In genomic region chr20:36644032-36644712, GRCh38 we compare ENCODE assay signal across 11 cellular contexts. TPM values are rescaled to one million over a fixed set of nuclear protein-coding genes. Genes with fewer than 3 reads are reported as not detected.
DNase-seq lines count a peak whose midpoint lies in the region; ATAC-seq, FAIRE-seq and TF ChIP-seq lines count a peak whose summit lies in the region.
"Had no signal": no experiment of that assay in that cellular context is flagged by ENCODE, and none has a peak within 500 bp of the region (broad histone marks: within the 10 kb centered on the region; RNA-seq: fewer than 3 reads in every experiment).

No MANE protein-coding gene starts in this region.

- H3K36me3 Mint-ChIP-seq in activated CD4-positive, alpha-beta memory T cell treated with anti-CD3 and anti-CD28 coated beads, Interleukin-2, amount 10 ng/mL, durations not matched to agents 7 days and 5 days (ENCODE audit: low read depth), result peaks cover 57% of the 10 kb centered on the region

- CTCF ChIA-PET in activated CD4-positive, alpha-beta memory T cell treated with anti-CD3 and anti-CD28 coated beads, Interleukin-2, amount 10 ng/mL, durations not matched to agents 7 days and 5 days (lab: Charles Lee), result interaction anchor here (0.5 to 1.5 kb wide), 6 partner anchors 11 to 506 kb away, joined by 3 to 7 read pairs (median 4); partner anchors contain the start of gene DSN1
- CTCF ChIA-PET in K562 (lab: Yijun Ruan, JAX; ENCODE audit: low intra/inter-chr PET ratio), result no interaction called here

- no peak overlapping the region for H3K4me3 ChIP-seq in GM06990 (replicated peaks; ENCODE audit: low read depth, low read length)
- H3K4me3 ChIP-seq in K562, result no peak overlapping the region
- no peak overlapping the region for H3K4me3 ChIP-seq in psoas muscle

- no peak for TF ChIP-seq POLR2A in K562 (conservative IDR thresholded peaks at IDR 0.05)

- H3K4me2 ChIP-seq in K562 (ENCODE audit: insufficient read depth, low read length), result no peak overlapping the region

- BruUV-seq in K562 (replicated peaks; lab: Mats Ljungman, UMichigan), result no TSS peak

- H3K79me2 ChIP-seq in K562 (ENCODE audit: control insufficient read depth, insufficient read depth, low read length), result no peaks in the 10 kb centered on the region

- no peaks in the 10 kb centered on the region; a peak in 3 of 5 replicates for H3K4me1 ChIP-seq in K562 (replicated peaks in 1 of 2; ENCODE audit: control insufficient read depth in 2 of 2, insufficient read depth in 2 of 2, low read length in 2 of 2)
- no peaks in the 10 kb centered on the region for H3K4me1 ChIP-seq in psoas muscle

- no peak for FAIRE-seq in K562 (lab: Jason Lieb, UNC)
- FAIRE-seq: frontal cortex had no signal

- TF ChIP-seq CTCF in GM06990 (IDR thresholded peaks at IDR 0.05; ENCODE audit: insufficient read depth, low read length, poor library complexity, severe bottlenecking) (no peak), K562 (IDR thresholded peaks at IDR 0.05 in 2 of 3, conservative IDR thresholded peaks at IDR 0.05 in 1 of 3; ENCODE audit: insufficient read depth in 2 of 3, low read depth in 1 of 3, low read length in 3 of 3) (no peak), psoas muscle (IDR thresholded peaks at IDR 0.05) (no peak)

- H3K36me3 ChIP-seq in GM06990 (ENCODE audit: control insufficient read depth, insufficient read depth, low read length) (no peaks in the 10 kb centered on the region), K562 (ENCODE audit: control insufficient read depth, insufficient read depth, low read length) (no peaks in the 10 kb centered on the region), psoas muscle (ENCODE audit: insufficient read depth in 1 of 2, low read depth in 1 of 2) (no peaks in the 10 kb centered on the region)

- 11% methylated on average over 5 of the region's 5 CpGs for WGBS in K562 (ENCODE audit: insufficient coverage, low coverage, missing lambda C conversion rate)
- WGBS in psoas muscle, 3 donors, result 59 to 78% (median 63%) methylated on average over 5 of the region's 5 CpGs

- H3K9me3 Mint-ChIP-seq in activated CD4-positive, alpha-beta memory T cell treated with anti-CD3 and anti-CD28 coated beads, Interleukin-2, amount 10 ng/mL, durations not matched to agents 7 days and 5 days, result no peaks in the 10 kb centered on the region

- H3K27ac Mint-ChIP-seq in activated CD4-positive, alpha-beta memory T cell treated with anti-CD3 and anti-CD28 coated beads, Interleukin-2, amount 10 ng/mL, durations not matched to agents 7 days and 5 days, result peak overlapping the region; percentile 97

- POLR2A ChIA-PET in activated CD4-positive, alpha-beta memory T cell treated with anti-CD3 and anti-CD28 coated beads, Interleukin-2, amount 10 ng/mL, durations not matched to agents 7 days and 5 days (lab: Charles Lee), result interaction anchor here (0.6 to 5.8 kb wide), 18 partner anchors 12 to 213 kb away, joined by 3 to 75 read pairs (median 6); partner anchors contain the start of genes DSN1, RAB5IF and TGIF2
- POLR2A ChIA-PET in K562 (lab: Yijun Ruan, JAX), result interaction anchor here (1.0 kb wide), 1 partner anchor 10 kb away, joined by 3 read pairs; no protein-coding TSS in a partner anchor

- no peak overlapping the region for H2AFZ ChIP-seq in K562 (ENCODE audit: low read depth, low read length)

- TF ChIP-seq RAD21 in K562 (CRISPR knock-in tag; conservative IDR thresholded peaks at IDR 0.05 in 1 of 2, IDR thresholded peaks at IDR 0.05 in 1 of 2), result no peak

- H3K4me3 Mint-ChIP-seq in activated CD4-positive, alpha-beta memory T cell treated with anti-CD3 and anti-CD28 coated beads, Interleukin-2, amount 10 ng/mL, durations not matched to agents 7 days and 5 days, result peak overlapping the region; percentile 96

- H3K27ac ChIP-seq in K562 (ENCODE audit: extremely low read depth, low read depth, low read length), result no peak overlapping the region
- H3K27ac ChIP-seq in psoas muscle, result no peak overlapping the region

- ATAC-seq in K562, result no peak
- ATAC-seq in psoas muscle, result no peak

- H3K9me3 ChIP-seq in K562 (replicated peaks; ENCODE audit: control insufficient read depth, insufficient read depth, low read depth, low read length), result no peaks in the 10 kb centered on the region
- no peaks in the 10 kb centered on the region for H3K9me3 ChIP-seq in psoas muscle

- no peak for TF ChIP-seq EP300 in K562 (IDR thresholded peaks at IDR 0.05; ENCODE audit: low read length)

- peaks cover 49% of the 10 kb centered on the region for H3K4me1 Mint-ChIP-seq in activated CD4-positive, alpha-beta memory T cell treated with anti-CD3 and anti-CD28 coated beads, Interleukin-2, amount 10 ng/mL, durations not matched to agents 7 days and 5 days

- in situ Hi-C loops in K562 (cut with MboI), result no loop called here

- DNase-seq in GM06990 (ENCODE audit: extremely low read depth, insufficient read length) (peak; percentile 21), K562 (ENCODE audit: extremely low read depth in 1 of 4, low spot score in 3 of 4) (no peak), mesenteric fat pad (ENCODE audit: low spot score) (no peak), DMS 273 (lab: John Stamatoyannopoulos, UW; ENCODE audit: unreplicated experiment) (no peak), psoas muscle (no peak), NCI-H2227 treated with DMSO at 0.1 percent for 48 hours (lab: John Stamatoyannopoulos, UW) (no peak)
- peak; percentile 69 for DNase-seq in activated CD4-positive, alpha-beta memory T cell treated with anti-CD3 and anti-CD28 coated beads, Interleukin-2, amount 10 ng/mL, durations not matched to agents 7 days and 5 days
- peak; percentile 43 to 69 for DNase-seq in stimulated activated CD4-positive, alpha-beta T cell treated with anti-CD3 and anti-CD28 coated beads, Interleukin-4, amount 100 ng/mL, for 4 hours
- DNase-seq: C1 segment of cervical spinal cord, Karpas-422 had no signal

- H3K9me1 ChIP-seq in K562 (ENCODE audit: control insufficient read depth, insufficient read depth, low read length), result no peaks in the 10 kb centered on the region

- no peak overlapping the region for H3K9ac ChIP-seq in K562 (ENCODE audit: insufficient read depth in 1 of 2, low read depth in 2 of 2, low read length in 2 of 2)

- H3K27me3 Mint-ChIP-seq in activated CD4-positive, alpha-beta memory T cell treated with anti-CD3 and anti-CD28 coated beads, Interleukin-2, amount 10 ng/mL, durations not matched to agents 7 days and 5 days, result no peaks in the 10 kb centered on the region

- intact Hi-C loops in K562 (cut with micrococcal nuclease), result no loop called here
- intact Hi-C loops in psoas muscle (cut with DNase I), result no loop called here

- H3K27me3 ChIP-seq in GM06990 (replicated peaks; ENCODE audit: control insufficient read depth, insufficient read depth, low read length), result no peaks in the 10 kb centered on the region
- no peaks in the 10 kb centered on the region for H3K27me3 ChIP-seq in K562 (ENCODE audit: control insufficient read depth in 2 of 2, insufficient read depth in 2 of 2, low read length in 2 of 2)
- H3K27me3 ChIP-seq in psoas muscle (ENCODE audit: insufficient read depth in 3 of 3, low read length in 2 of 3), result no peaks in the 10 kb centered on the region

- H4K20me1 ChIP-seq in K562 (replicated peaks; ENCODE audit: control insufficient read depth, insufficient read depth, low read length), result no peaks in the 10 kb centered on the region

RNA-seq across cellular contexts. Expression of gene SLA2, which starts 1.8 kb away (rescaled TPM):
- total RNA-seq in activated CD4-positive, alpha-beta memory T cell treated with anti-CD3 and anti-CD28 coated beads, Interleukin-2, amount 10 ng/mL, durations not matched to agents 7 days and 5 days, result 10 to 100 TPM; 78.6 to 79.9 TPM
- 0.21 TPM in 1 of 2 replicates, not detected in the other for total RNA-seq in K562 (2011; cell fraction: chromatin; rRNA removed; ENCODE audit: low replicate concordance)
- total RNA-seq in K562 (2011; cell fraction: nucleolus; rRNA removed), result not detected in 2 replicates
- total RNA-seq in K562 (2011; cell fraction: nucleoplasm; rRNA removed), result not detected in 2 replicates
- total RNA-seq in K562 (2014; rRNA removed) (not detected in 2 replicates), K562 (2014; rRNA removed; fragmentation: Illumina TruSeq; extraction: Trizol) (not detected in 2 replicates), K562 (2015; rRNA removed; fragmentation: Illumina TruSeq; extraction: Trizol) (0.07 and 0.08 TPM in 2 replicates), K562 (2021) (0.07 and 0.13 TPM in 2 replicates), mesenteric fat pad (0.64 TPM), psoas muscle (under 1 TPM; 0.12 to 0.34 (median 0.16) TPM)
- polyA plus RNA-seq in K562 (2011; rRNA removed) (not detected in 2 replicates), K562 (2014; fragmentation: Illumina TruSeq; extraction: Trizol) (0.07 TPM in 1 of 2 replicates, not detected in the other), K562 (2014; fragmentation: Nextera tagmentation; extraction: Ambion mirVana) (not detected), K562 (2014; rRNA removed) (not detected in 2 replicates), psoas muscle (under 1 TPM; 0.03 to 0.07 (median 0.06) TPM)
- polyA plus RNA-seq in K562 (2011; cell fraction: cytosol; rRNA removed), result 0.03 and 0.06 TPM in 2 replicates
- polyA plus RNA-seq in K562 (2011; cell fraction: nucleus; rRNA removed), result 0.04 TPM in 1 of 2 replicates, not detected in the other
- 0.08 and 0.09 TPM in 2 replicates for polyA plus RNA-seq in K562 (2012)
- polyA minus RNA-seq in K562 (2011; rRNA and poly(A)+ RNA removed), result 0.06 TPM in 1 of 2 replicates, not detected in the other
- not detected in 2 replicates for polyA minus RNA-seq in K562 (2011; cell fraction: cytosol; rRNA and poly(A)+ RNA removed)
- polyA minus RNA-seq in K562 (2011; cell fraction: nucleus; rRNA and poly(A)+ RNA removed), result not detected in 2 replicates

RNA-seq across cellular contexts. Expression of gene RAB5IF, which starts 38.6 kb away (rescaled TPM):
- 10 to 100 TPM; 92.8 to 94.1 TPM for total RNA-seq in activated CD4-positive, alpha-beta memory T cell treated with anti-CD3 and anti-CD28 coated beads, Interleukin-2, amount 10 ng/mL, durations not matched to agents 7 days and 5 days
- 57.8 and 77.5 TPM in 2 replicates for total RNA-seq in K562 (2011; cell fraction: chromatin; rRNA removed; ENCODE audit: low replicate concordance)
- 69.7 and 82.4 TPM in 2 replicates for total RNA-seq in K562 (2011; cell fraction: nucleolus; rRNA removed)
- 92.3 and 125 TPM in 2 replicates for total RNA-seq in K562 (2011; cell fraction: nucleoplasm; rRNA removed)
- total RNA-seq in K562 (2014; rRNA removed), result 135 and 141 TPM in 2 replicates
- 151 and 169 TPM in 2 replicates for total RNA-seq in K562 (2014; rRNA removed; fragmentation: Illumina TruSeq; extraction: Trizol)
- 112 and 119 TPM in 2 replicates for total RNA-seq in K562 (2015; rRNA removed; fragmentation: Illumina TruSeq; extraction: Trizol)
- total RNA-seq in K562 (2021), result 134 and 144 TPM in 2 replicates
- polyA plus RNA-seq in K562 (2011; rRNA removed), result 155 and 198 TPM in 2 replicates
- 141 and 162 TPM in 2 replicates for polyA plus RNA-seq in K562 (2011; cell fraction: cytosol; rRNA removed)
- polyA plus RNA-seq in K562 (2011; cell fraction: nucleus; rRNA removed), result 76.1 and 88.4 TPM in 2 replicates
- polyA plus RNA-seq in K562 (2012), result 131 and 132 TPM in 2 replicates
- polyA plus RNA-seq in K562 (2014; fragmentation: Illumina TruSeq; extraction: Trizol), result 103 and 118 TPM in 2 replicates
- 10 to 100 TPM; 26.5 to 41.9 TPM for polyA plus RNA-seq in K562 (2014; fragmentation: Nextera tagmentation; extraction: Ambion mirVana)
- 160 and 170 TPM in 2 replicates for polyA plus RNA-seq in K562 (2014; rRNA removed)
- 74.3 and 86.9 TPM in 2 replicates for polyA minus RNA-seq in K562 (2011; rRNA and poly(A)+ RNA removed)
- 42.4 and 44.9 TPM in 2 replicates for polyA minus RNA-seq in K562 (2011; cell fraction: cytosol; rRNA and poly(A)+ RNA removed)
- polyA minus RNA-seq in K562 (2011; cell fraction: nucleus; rRNA and poly(A)+ RNA removed), result 10.0 and 15.3 TPM in 2 replicates
- 109 TPM for total RNA-seq in mesenteric fat pad
- total RNA-seq in psoas muscle, result 100 to 1,000 TPM in 3 of 4 donors, 10 to 100 TPM in 1; 77.3 to 368 (median 215) TPM
- polyA plus RNA-seq in psoas muscle, result 100 to 1,000 TPM; 144 to 585 (median 337) TPM

Comparison
In these comparisons a context has a peak if more than half of its experiments do, and no peak if none do; other contexts are left out.
1. DNase-seq: peak in GM06990 (single experiment), activated CD4-positive, alpha-beta memory T cell treated with anti-CD3 and anti-CD28 coated beads, Interleukin-2, amount 10 ng/mL, durations not matched to agents 7 days and 5 days (single experiment) and stimulated activated CD4-positive, alpha-beta T cell treated with anti-CD3 and anti-CD28 coated beads, Interleukin-4, amount 100 ng/mL, for 4 hours (2 of 2); none in K562 (0 of 4), mesenteric fat pad (single experiment), DMS 273 (single experiment), psoas muscle (0 of 2) and NCI-H2227 treated with DMSO at 0.1 percent for 48 hours (single experiment).
2. RNA of gene SLA2, which starts 1.8 kb away (total RNA-seq): 78.6 to 79.9 TPM in activated CD4-positive, alpha-beta memory T cell treated with anti-CD3 and anti-CD28 coated beads, Interleukin-2, amount 10 ng/mL, durations not matched to agents 7 days and 5 days; 0.64 TPM in mesenteric fat pad (single experiment), 0.12 to 0.34 TPM in psoas muscle and 0.07 to 0.21 TPM in K562; every median in the first group is over 10 times any median in the second.